ENCODE assay signal across 25 cellular contexts in genomic region chr11:105357764-105358163, GRCh38.
DNase-seq lines count a peak whose midpoint lies in the region; ATAC-seq and TF ChIP-seq lines count a peak whose summit lies in the region.
"Had no signal": no experiment of that assay in that cellular context is flagged by ENCODE, and none has a peak within 500 bp of the region (broad histone marks: within the 10 kb centered on the region; RNA-seq: fewer than 3 reads in every experiment).

No MANE protein-coding gene starts in this region.

- ATAC-seq in GM23338 (no peak), foreskin keratinocyte (no peak), GM18517 (IDR thresholded peaks at IDR 0.05; ENCODE audit: unreplicated experiment) (no peak), GM18909 (IDR thresholded peaks at IDR 0.05; ENCODE audit: poor library complexity, unreplicated experiment) (no peak)
- ATAC-seq: activated CD4-positive, alpha-beta T cell treated with anti-CD3 and anti-CD28 coated beads for 36 hours; activated naive CD4-positive, alpha-beta T cell treated with anti-CD3 and anti-CD28 coated beads, Interleukin-2, amount 50 U/mL, for 72 hours; heart left ventricle; left lobe of liver; sciatic nerve had no signal

- H3K79me2 ChIP-seq in GM23338 (replicated peaks; ENCODE audit: insufficient read depth): no peaks in the 10 kb centered on the region

- no peak overlapping the region for H3K27ac ChIP-seq in GM23338 (ENCODE audit: low read depth)
- H3K27ac ChIP-seq in foreskin keratinocyte: no peak overlapping the region
- H3K27ac ChIP-seq: BLaER1 treated with 17β-estradiol and CSF1 and Interleukin-3, amounts not matched to agents 10 nM and 100 nM; heart left ventricle had no signal

- no peak overlapping the region for H3K27ac Mint-ChIP-seq in GM23338
- H3K27ac Mint-ChIP-seq: activated CD4-positive, alpha-beta T cell treated with anti-CD3 and anti-CD28 coated beads for 36 hours; activated naive CD4-positive, alpha-beta T cell treated with anti-CD3 and anti-CD28 coated beads, Interleukin-2, amount 50 U/mL, for 72 hours; activated T-helper 1 cell treated with anti-CD3 and anti-CD28 coated beads, Interleukin-12 subunit alpha, Interleukin-12 subunit beta, Interleukin-2, Interleukin-4 antibody, amounts not matched to agents 30 ng/mL and 10 ng/mL and 1 ng/mL, durations not matched to agents 14 hours and 24 hours and 36 hours; brain; nephron; type B pancreatic cell had no signal

- H3K4me3 ChIP-seq in GM23338 (no peak overlapping the region), astrocyte of the cerebellum (ENCODE audit: low read depth, low read length) (no peak overlapping the region)
- H3K4me3 ChIP-seq: BLaER1 treated with 17β-estradiol and CSF1 and Interleukin-3, amounts not matched to agents 10 nM and 100 nM; heart left ventricle had no signal

- no peaks in the 10 kb centered on the region for H3K4me1 Mint-ChIP-seq in GM23338
- H3K4me1 Mint-ChIP-seq: activated CD4-positive, alpha-beta T cell treated with anti-CD3 and anti-CD28 coated beads for 36 hours; brain; nephron had no signal

- H3K36me3 ChIP-seq in GM23338 (ENCODE audit: insufficient read depth): no peaks in the 10 kb centered on the region
- H3K36me3 ChIP-seq: BLaER1 treated with 17β-estradiol and CSF1 and Interleukin-3, amounts not matched to agents 10 nM and 100 nM; heart left ventricle had no signal

- H3K27me3 ChIP-seq in GM23338 (ENCODE audit: insufficient read depth): no peaks in the 10 kb centered on the region
- no peaks in the 10 kb centered on the region for H3K27me3 ChIP-seq in foreskin keratinocyte
- H3K27me3 ChIP-seq: BLaER1 treated with 17β-estradiol and CSF1 and Interleukin-3, amounts not matched to agents 10 nM and 100 nM; heart left ventricle had no signal

- H2AFZ ChIP-seq in GM23338: peak overlapping the region; percentile 39; the same call in 1 of the 2 replicates

- H3K4me1 ChIP-seq in GM23338 (ENCODE audit: insufficient read depth): no peaks in the 10 kb centered on the region
- peaks cover 6% of the 10 kb centered on the region for H3K4me1 ChIP-seq in foreskin keratinocyte
- H3K4me1 ChIP-seq: BLaER1 treated with 17β-estradiol and CSF1 and Interleukin-3, amounts not matched to agents 10 nM and 100 nM; heart left ventricle had no signal

- H3F3A ChIP-seq in GM23338 (replicated peaks; ENCODE audit: low read depth): no peaks in the 10 kb centered on the region

- DNase-seq in A172 (ENCODE audit: low spot score) (peak; percentile 47), GM23338 (ENCODE audit: low spot score) (no peak), astrocyte of the cerebellum (ENCODE audit: low read depth) (peak; percentile 16), foreskin keratinocyte (peak; percentile 45 to 70), NCI-H1417 (lab: John Stamatoyannopoulos, UW) (no peak)
- DNase-seq in activated CD4-positive, alpha-beta T cell treated with anti-CD3 and anti-CD28 coated beads, Interleukin-2, amount 50 U/mL, for 4 hours: no peak
- DNase-seq: activated CD4-positive, alpha-beta T cell treated with anti-CD3 and anti-CD28 coated beads for 36 hours; heart left ventricle; midbrain; NCI-H187; NCI-H2227 treated with DMSO at 0.1 percent for 48 hours; NCI-H748 treated with DMSO at 0.1 percent for 48 hours; SHP77; stimulated activated CD8-positive, alpha-beta memory T cell treated with anti-CD3 and anti-CD28 coated beads, Interleukin-4, amount 100 ng/mL, for 48 hours; T-helper 1 cell had no signal

- no peaks in the 10 kb centered on the region for H4K20me1 ChIP-seq in GM23338 (replicated peaks; ENCODE audit: insufficient read depth)
- H4K20me1 ChIP-seq: BLaER1 treated with 17β-estradiol and CSF1 and Interleukin-3, amounts not matched to agents 10 nM and 100 nM had no signal

- no peaks in the 10 kb centered on the region; the same call in 1 of the 2 replicates for H3K9me2 ChIP-seq in GM23338 (ENCODE audit: insufficient read depth)

- no peaks in the 10 kb centered on the region for H3K9me3 Mint-ChIP-seq in GM23338
- H3K9me3 Mint-ChIP-seq: activated naive CD4-positive, alpha-beta T cell treated with anti-CD3 and anti-CD28 coated beads, Interleukin-2, amount 50 U/mL, for 72 hours; activated T-helper 1 cell treated with anti-CD3 and anti-CD28 coated beads, Interleukin-12 subunit alpha, Interleukin-12 subunit beta, Interleukin-2, Interleukin-4 antibody, amounts not matched to agents 30 ng/mL and 10 ng/mL and 1 ng/mL, durations not matched to agents 14 hours and 24 hours and 36 hours; brain; nephron had no signal

- no peak overlapping the region for H3K4me2 ChIP-seq in GM23338
- H3K4me2 ChIP-seq: BLaER1 treated with 17β-estradiol and CSF1 and Interleukin-3, amounts not matched to agents 10 nM and 100 nM had no signal

- H3K4me3 Mint-ChIP-seq in GM23338: no peak overlapping the region
- H3K4me3 Mint-ChIP-seq: activated CD4-positive, alpha-beta T cell treated with anti-CD3 and anti-CD28 coated beads for 36 hours; activated T-helper 1 cell treated with anti-CD3 and anti-CD28 coated beads, Interleukin-12 subunit alpha, Interleukin-12 subunit beta, Interleukin-2, Interleukin-4 antibody, amounts not matched to agents 30 ng/mL and 10 ng/mL and 1 ng/mL, durations not matched to agents 14 hours and 24 hours and 36 hours; brain; nephron; type B pancreatic cell had no signal

- no peaks in the 10 kb centered on the region for H3K36me3 Mint-ChIP-seq in GM23338 (ENCODE audit: low read depth)
- H3K36me3 Mint-ChIP-seq: activated naive CD4-positive, alpha-beta T cell treated with anti-CD3 and anti-CD28 coated beads, Interleukin-2, amount 50 U/mL, for 72 hours; brain; type B pancreatic cell had no signal

- in situ Hi-C loops in astrocyte of the cerebellum (cut with HindIII; ENCODE audit: low sequenced_read_pairs): no loop called here

- TF ChIP-seq CTCF in GM23338 (conservative IDR thresholded peaks at IDR 0.05; ENCODE audit: low read depth in 2 of 2) (no peak), astrocyte of the cerebellum (IDR thresholded peaks at IDR 0.05; ENCODE audit: low read depth, low read length, missing control alignments) (no peak), foreskin keratinocyte (conservative IDR thresholded peaks at IDR 0.05) (no peak)

- no peaks in the 10 kb centered on the region for H3K27me3 Mint-ChIP-seq in GM23338 (ENCODE audit: insufficient read depth, low read depth, poor library complexity)

TF ChIP-seq in GM23338, 12 proteins besides CTCF, POLR2A, EP300 and RAD21 (continues in another document):
- no peak for TF ChIP-seq NANOG (IDR thresholded peaks at IDR 0.05; ENCODE audit: borderline replicate concordance)
- no peak for TF ChIP-seq ZNF462 (CRISPR knock-in tag; IDR thresholded peaks at IDR 0.05)

Comparison
In these comparisons a context has a peak if more than half of its experiments do, and no peak if none do; other contexts are left out.
1. DNase-seq: peak in A172 (single experiment), astrocyte of the cerebellum (single experiment) and foreskin keratinocyte (2 of 2); none in GM23338 (single experiment), NCI-H1417 (0 of 3) and activated CD4-positive, alpha-beta T cell treated with anti-CD3 and anti-CD28 coated beads, Interleukin-2, amount 50 U/mL, for 4 hours (0 of 2).